Comparison of ENCODE assay signal across 17 cellular contexts in genomic region chrX:71993371-71993770, GRCh38.
DNase-seq lines count a peak whose midpoint lies in the region; ATAC-seq and TF ChIP-seq lines count a peak whose summit lies in the region.
"Had no signal": no experiment of that assay in that cellular context is flagged by ENCODE, and none has a peak within 500 bp of the region (broad histone marks: within the 10 kb centered on the region; RNA-seq: fewer than 3 reads in every experiment).

No MANE protein-coding gene starts in this region.

- DNase-seq in activated CD4-positive, alpha-beta memory T cell treated with anti-CD3 and anti-CD28 coated beads, Interleukin-2, amount 10 ng/mL, durations not matched to agents 7 days and 5 days, result no peak
- no peak for DNase-seq in activated CD4-positive, alpha-beta memory T cell treated with anti-CD3 and anti-CD28 coated beads for 36 hours
- no peak for DNase-seq in CD8-positive, alpha-beta T cell
- DNase-seq in central memory CD8-positive, alpha-beta T cell (ENCODE audit: low spot score in 2 of 2), result no peak
- DNase-seq in naive thymus-derived CD4-positive, alpha-beta T cell, result no peak
- DNase-seq in midbrain (lab: John Stamatoyannopoulos, UW) (no peak), ovary (no peak)
- DNase-seq: AML-193, Caco-2, DMS153, DMS79, GDM1 had no signal

- H3K27ac Mint-ChIP-seq in activated CD4-positive, alpha-beta memory T cell treated with anti-CD3 and anti-CD28 coated beads, Interleukin-2, amount 10 ng/mL, durations not matched to agents 7 days and 5 days, result peak overlapping the region; percentile 83
- H3K27ac Mint-ChIP-seq in activated CD4-positive, alpha-beta memory T cell treated with anti-CD3 and anti-CD28 coated beads for 36 hours, result no peak overlapping the region
- H3K27ac Mint-ChIP-seq in CD8-positive, alpha-beta T cell, result peak overlapping the region; percentile 52
- H3K27ac Mint-ChIP-seq in central memory CD8-positive, alpha-beta T cell (ENCODE audit: low read depth), result peak overlapping the region; percentile 89
- no peak overlapping the region for H3K27ac Mint-ChIP-seq in naive thymus-derived CD4-positive, alpha-beta T cell

- H3K9me3 ChIP-seq in CD8-positive, alpha-beta T cell (ENCODE audit: low read length), result no peaks in the 10 kb centered on the region
- H3K9me3 ChIP-seq in naive thymus-derived CD4-positive, alpha-beta T cell (ENCODE audit: control insufficient read depth in 2 of 3, low read length in 3 of 3), result no peaks in the 10 kb centered on the region
- H3K9me3 ChIP-seq in ovary, result no peaks in the 10 kb centered on the region
- H3K9me3 ChIP-seq: A549, Caco-2, HAP-1 had no signal

- TF ChIP-seq POLR2A in ovary (IDR thresholded peaks at IDR 0.05), result no peak

- H3K4me1 ChIP-seq in CD8-positive, alpha-beta T cell (ENCODE audit: insufficient read depth, low read length), result peaks cover 16% of the 10 kb centered on the region
- H3K4me1 ChIP-seq in naive thymus-derived CD4-positive, alpha-beta T cell (ENCODE audit: control insufficient read depth in 2 of 2, insufficient read depth in 2 of 2, low read length in 2 of 2), result peaks cover 0 to 28% of the 10 kb centered on the region in 2 donors
- H3K4me1 ChIP-seq in ovary (ENCODE audit: insufficient read depth), result no peaks in the 10 kb centered on the region
- H3K4me1 ChIP-seq: A549 had no signal

- TF ChIP-seq CTCF in CD8-positive, alpha-beta T cell (IDR thresholded peaks at IDR 0.05), result no peak
- TF ChIP-seq CTCF in ovary (IDR thresholded peaks at IDR 0.05), result no peak

- no peak for ATAC-seq in CD8-positive, alpha-beta T cell
- ATAC-seq in central memory CD8-positive, alpha-beta T cell (replicated peaks; ENCODE audit: extremely low read depth, poor library complexity, severe bottlenecking), result no peak
- no peak for ATAC-seq in naive thymus-derived CD4-positive, alpha-beta T cell
- no peak for ATAC-seq in GM18858 (IDR thresholded peaks at IDR 0.05; ENCODE audit: unreplicated experiment)
- ATAC-seq: A549 had no signal

- peaks cover 23% of the 10 kb centered on the region for H3K4me1 Mint-ChIP-seq in activated CD4-positive, alpha-beta memory T cell treated with anti-CD3 and anti-CD28 coated beads, Interleukin-2, amount 10 ng/mL, durations not matched to agents 7 days and 5 days
- H3K4me1 Mint-ChIP-seq in activated CD4-positive, alpha-beta memory T cell treated with anti-CD3 and anti-CD28 coated beads for 36 hours (ENCODE audit: low read depth), result peaks cover 10% of the 10 kb centered on the region
- peaks cover 22% of the 10 kb centered on the region for H3K4me1 Mint-ChIP-seq in CD8-positive, alpha-beta T cell (ENCODE audit: low read depth)
- H3K4me1 Mint-ChIP-seq in central memory CD8-positive, alpha-beta T cell, result peaks cover 43% of the 10 kb centered on the region
- H3K4me1 Mint-ChIP-seq in naive thymus-derived CD4-positive, alpha-beta T cell, result peaks cover 0 to 17% (median 8%) of the 10 kb centered on the region in 7 donors

- H3K4me3 ChIP-seq in CD8-positive, alpha-beta T cell (ENCODE audit: low read depth, low read length), result no peak overlapping the region
- peak overlapping the region; percentile 26 for H3K4me3 ChIP-seq in naive thymus-derived CD4-positive, alpha-beta T cell (ENCODE audit: low read length)
- no peak overlapping the region for H3K4me3 ChIP-seq in ovary
- H3K4me3 ChIP-seq: A549, HAP-1 had no signal

- POLR2A ChIA-PET in activated CD4-positive, alpha-beta memory T cell treated with anti-CD3 and anti-CD28 coated beads, Interleukin-2, amount 10 ng/mL, durations not matched to agents 7 days and 5 days (lab: Charles Lee), result interaction anchor here (0.7 kb wide), 1 partner anchor 188 kb away, joined by 3 read pairs; the partner anchor contains the start of gene PIN4
- POLR2A ChIA-PET in activated CD4-positive, alpha-beta memory T cell treated with anti-CD3 and anti-CD28 coated beads for 36 hours (lab: Charles Lee), result no interaction called here
- POLR2A ChIA-PET in CD8-positive, alpha-beta T cell (lab: Charles Lee), result interaction anchor here (0.5 kb wide), 1 partner anchor 925 kb away, joined by 3 read pairs; the partner anchor contains the start of gene SNX12
- POLR2A ChIA-PET in naive thymus-derived CD4-positive, alpha-beta T cell (lab: Charles Lee), result no interaction called here

- H3K27ac ChIP-seq in CD8-positive, alpha-beta T cell (ENCODE audit: low read depth, low read length), result peak overlapping the region; percentile 36
- no peak overlapping the region for H3K27ac ChIP-seq in naive thymus-derived CD4-positive, alpha-beta T cell (ENCODE audit: low read depth, low read length)
- no peak overlapping the region for H3K27ac ChIP-seq in ovary
- H3K27ac ChIP-seq: 22Rv1, A549, C4-2B had no signal

- H3K27me3 ChIP-seq in CD8-positive, alpha-beta T cell (ENCODE audit: insufficient read depth, low read length), result no peaks in the 10 kb centered on the region
- H3K27me3 ChIP-seq in naive thymus-derived CD4-positive, alpha-beta T cell (ENCODE audit: control insufficient read depth in 2 of 2, insufficient read depth in 2 of 2, low read length in 2 of 2), result no peaks in the 10 kb centered on the region
- H3K27me3 ChIP-seq in ovary, result no peaks in the 10 kb centered on the region

- no peak overlapping the region for H3K4me3 Mint-ChIP-seq in activated CD4-positive, alpha-beta memory T cell treated with anti-CD3 and anti-CD28 coated beads, Interleukin-2, amount 10 ng/mL, durations not matched to agents 7 days and 5 days
- H3K4me3 Mint-ChIP-seq in activated CD4-positive, alpha-beta memory T cell treated with anti-CD3 and anti-CD28 coated beads for 36 hours, result no peak overlapping the region
- H3K4me3 Mint-ChIP-seq in CD8-positive, alpha-beta T cell, result no peak overlapping the region
- peak overlapping the region; percentile 18 for H3K4me3 Mint-ChIP-seq in central memory CD8-positive, alpha-beta T cell
- peak overlapping the region in 1 of 10 donors; percentile 38 for H3K4me3 Mint-ChIP-seq in naive thymus-derived CD4-positive, alpha-beta T cell

- intact Hi-C loops in activated CD4-positive, alpha-beta memory T cell treated with anti-CD3 and anti-CD28 coated beads for 36 hours (cut with micrococcal nuclease), result no loop called here
- intact Hi-C loops in CD8-positive, alpha-beta T cell (cut with DNase I, micrococcal nuclease), result no loop called here
- intact Hi-C loops in naive thymus-derived CD4-positive, alpha-beta T cell (cut with micrococcal nuclease), result no loop called here
- intact Hi-C loops in ovary (cut with DNase I), result no loop called here

- CTCF ChIA-PET in activated CD4-positive, alpha-beta memory T cell treated with anti-CD3 and anti-CD28 coated beads, Interleukin-2, amount 10 ng/mL, durations not matched to agents 7 days and 5 days (lab: Charles Lee), result no interaction called here
- CTCF ChIA-PET in activated CD4-positive, alpha-beta memory T cell treated with anti-CD3 and anti-CD28 coated beads for 36 hours (lab: Charles Lee), result no interaction called here
- CTCF ChIA-PET in CD8-positive, alpha-beta T cell (lab: Charles Lee), result interaction anchor here (0.8 to 1.5 kb wide), 4 partner anchors 25 to 284 kb away, joined by 3 to 4 read pairs (median 4); partner anchors contain the start of gene RPS4X
- CTCF ChIA-PET in naive thymus-derived CD4-positive, alpha-beta T cell (lab: Charles Lee), result no interaction called here

- no peaks in the 10 kb centered on the region for H3K27me3 Mint-ChIP-seq in activated CD4-positive, alpha-beta memory T cell treated with anti-CD3 and anti-CD28 coated beads, Interleukin-2, amount 10 ng/mL, durations not matched to agents 7 days and 5 days
- no peaks in the 10 kb centered on the region for H3K27me3 Mint-ChIP-seq in activated CD4-positive, alpha-beta memory T cell treated with anti-CD3 and anti-CD28 coated beads for 36 hours
- H3K27me3 Mint-ChIP-seq in CD8-positive, alpha-beta T cell (ENCODE audit: low read depth), result no peaks in the 10 kb centered on the region
- H3K27me3 Mint-ChIP-seq in central memory CD8-positive, alpha-beta T cell, result no peaks in the 10 kb centered on the region
- H3K27me3 Mint-ChIP-seq in naive thymus-derived CD4-positive, alpha-beta T cell, result peaks cover 0 to 6% (median 0%) of the 10 kb centered on the region in 5 donors

- no peaks in the 10 kb centered on the region for H3K36me3 Mint-ChIP-seq in activated CD4-positive, alpha-beta memory T cell treated with anti-CD3 and anti-CD28 coated beads, Interleukin-2, amount 10 ng/mL, durations not matched to agents 7 days and 5 days (ENCODE audit: low read depth)
- no peaks in the 10 kb centered on the region for H3K36me3 Mint-ChIP-seq in activated CD4-positive, alpha-beta memory T cell treated with anti-CD3 and anti-CD28 coated beads for 36 hours
- no peaks in the 10 kb centered on the region for H3K36me3 Mint-ChIP-seq in CD8-positive, alpha-beta T cell
- peaks cover 4% of the 10 kb centered on the region for H3K36me3 Mint-ChIP-seq in central memory CD8-positive, alpha-beta T cell (ENCODE audit: insufficient read depth)
- H3K36me3 Mint-ChIP-seq in naive thymus-derived CD4-positive, alpha-beta T cell, result no peaks in the 10 kb centered on the region

- H3K36me3 ChIP-seq in CD8-positive, alpha-beta T cell (ENCODE audit: insufficient read depth, low read length), result no peaks in the 10 kb centered on the region
- no peaks in the 10 kb centered on the region for H3K36me3 ChIP-seq in naive thymus-derived CD4-positive, alpha-beta T cell (ENCODE audit: control insufficient read depth in 2 of 3, insufficient read depth in 3 of 3, low read length in 3 of 3)
- no peaks in the 10 kb centered on the region for H3K36me3 ChIP-seq in ovary
- H3K36me3 ChIP-seq: HAP-1 had no signal

- 55 to 88% (median 83%) methylated on average over 2 of the region's 2 CpGs for WGBS in ovary, 3 donors

- no peaks in the 10 kb centered on the region for H3K9me3 Mint-ChIP-seq in activated CD4-positive, alpha-beta memory T cell treated with anti-CD3 and anti-CD28 coated beads, Interleukin-2, amount 10 ng/mL, durations not matched to agents 7 days and 5 days
- no peaks in the 10 kb centered on the region for H3K9me3 Mint-ChIP-seq in activated CD4-positive, alpha-beta memory T cell treated with anti-CD3 and anti-CD28 coated beads for 36 hours
- no peaks in the 10 kb centered on the region for H3K9me3 Mint-ChIP-seq in CD8-positive, alpha-beta T cell
- no peaks in the 10 kb centered on the region for H3K9me3 Mint-ChIP-seq in central memory CD8-positive, alpha-beta T cell
- H3K9me3 Mint-ChIP-seq in naive thymus-derived CD4-positive, alpha-beta T cell, result no peaks in the 10 kb centered on the region

- no peak for TF ChIP-seq EP300 in ovary (IDR thresholded peaks at IDR 0.05)

Comparison
In these comparisons a context has a peak if more than half of its experiments do, and no peak if none do; other contexts are left out.
1. H3K27ac Mint-ChIP-seq: peak in activated CD4-positive, alpha-beta memory T cell treated with anti-CD3 and anti-CD28 coated beads, Interleukin-2, amount 10 ng/mL, durations not matched to agents 7 days and 5 days (single experiment), CD8-positive, alpha-beta T cell (single experiment) and central memory CD8-positive, alpha-beta T cell (single experiment); none in activated CD4-positive, alpha-beta memory T cell treated with anti-CD3 and anti-CD28 coated beads for 36 hours (single experiment) and naive thymus-derived CD4-positive, alpha-beta T cell (0 of 9).
2. POLR2A ChIA-PET loops: an anchor here in activated CD4-positive, alpha-beta memory T cell treated with anti-CD3 and anti-CD28 coated beads, Interleukin-2, amount 10 ng/mL, durations not matched to agents 7 days and 5 days (0.7 kb wide) and CD8-positive, alpha-beta T cell (0.5 kb wide); none called in activated CD4-positive, alpha-beta memory T cell treated with anti-CD3 and anti-CD28 coated beads for 36 hours and naive thymus-derived CD4-positive, alpha-beta T cell.